ENCODE assay signal across 9 cellular contexts in the genomic region with DNA sequence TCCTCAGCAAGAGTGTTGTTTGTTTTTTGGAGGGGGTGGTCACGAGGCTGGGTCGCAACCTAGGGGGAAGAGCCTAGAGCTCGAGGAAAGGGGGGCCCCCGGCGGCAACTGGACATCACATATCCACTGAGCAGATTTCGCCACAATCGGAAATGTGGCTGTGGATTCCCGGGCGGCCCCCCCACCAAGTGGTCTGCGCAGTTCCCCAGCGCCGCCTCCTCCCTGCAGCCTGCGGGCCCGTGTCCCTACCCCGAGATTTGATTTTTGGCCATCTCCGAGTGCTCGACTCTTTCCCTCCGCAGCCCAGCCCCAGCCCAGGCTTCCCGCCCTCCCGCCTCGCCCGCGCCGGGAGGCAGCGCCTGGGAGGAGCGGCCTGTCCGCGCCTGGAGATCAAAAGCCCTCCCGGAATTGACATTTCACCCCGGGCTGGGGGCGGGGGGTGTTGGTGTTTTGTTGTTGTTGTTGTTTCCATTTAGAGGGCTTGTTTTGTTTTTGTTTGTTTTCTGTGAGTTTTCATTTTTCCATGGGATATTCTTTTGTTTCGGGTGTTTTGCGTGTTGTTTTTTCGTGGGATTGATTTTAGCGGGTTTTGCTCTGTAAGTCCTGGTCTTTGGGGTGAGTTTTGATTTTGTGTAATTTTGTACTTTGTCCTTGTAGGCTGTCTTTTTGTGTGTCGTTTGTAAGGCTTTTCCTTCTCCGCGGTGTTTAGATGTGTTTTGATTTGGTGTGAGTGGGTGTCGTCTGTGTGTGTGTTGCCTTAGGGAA. TPM values are rescaled to one million over a fixed set of nuclear protein-coding genes. Genes with fewer than 3 reads are reported as not detected.
DNase-seq lines count a peak whose midpoint lies in the region; ATAC-seq and TF ChIP-seq lines count a peak whose summit lies in the region.
"Had no signal": no experiment of that assay in that cellular context is flagged by ENCODE, and none has a peak within 500 bp of the region (broad histone marks: within the 10 kb centered on the region; RNA-seq: fewer than 3 reads in every experiment).

No MANE protein-coding gene starts in this region.

- peak overlapping the region; percentile 23 for H3K27ac Mint-ChIP-seq in CD8-positive, alpha-beta T cell

- POLR2A ChIA-PET in CD8-positive, alpha-beta T cell (lab: Charles Lee), result no interaction called here

- peak overlapping the region; percentile 83 for H3K4me2 ChIP-seq in mesendoderm (ENCODE audit: low read length)

- no peak overlapping the region for H3K4ac ChIP-seq in mesendoderm (ENCODE audit: low read depth, low read length)

- CTCF ChIA-PET in CD8-positive, alpha-beta T cell (lab: Charles Lee), result no interaction called here

- peaks cover 2% of the 10 kb centered on the region for H3K9me3 Mint-ChIP-seq in CD8-positive, alpha-beta T cell
- no peaks in the 10 kb centered on the region for H3K9me3 Mint-ChIP-seq in activated T-cell treated with anti-CD3 and anti-CD28 coated beads, Interleukin-2, amount 50 U/mL, for 4 hours

- H3K79me1 ChIP-seq in mesendoderm (ENCODE audit: low read length), result no peaks in the 10 kb centered on the region

- no peak overlapping the region for H4K8ac ChIP-seq in mesendoderm (ENCODE audit: low read depth, low read length)

- H3K4me1 Mint-ChIP-seq in CD8-positive, alpha-beta T cell (ENCODE audit: low read depth), result peaks cover 36% of the 10 kb centered on the region
- H3K4me1 Mint-ChIP-seq in activated T-cell treated with anti-CD3 and anti-CD28 coated beads, Interleukin-2, amount 50 U/mL, for 4 hours (ENCODE audit: low read depth), result peaks cover 39% of the 10 kb centered on the region

- DNase-seq in CD8-positive, alpha-beta T cell, result no peak
- DNase-seq in GM20000 (ENCODE audit: low spot score) (peak; percentile 51), mesendoderm (peak; percentile 62), OCI-M2 (lab: John Stamatoyannopoulos, UW; ENCODE audit: unreplicated experiment) (no peak)
- no peak for DNase-seq in activated T-cell treated with anti-CD3 and anti-CD28 coated beads, Interleukin-2, amount 50 U/mL, for 4 hours
- DNase-seq: NCI-H2171 treated with DMSO at 0.1 percent for 48 hours had no signal

- H3K36me3 Mint-ChIP-seq in CD8-positive, alpha-beta T cell, result peaks cover 2% of the 10 kb centered on the region
- peaks cover 7% of the 10 kb centered on the region for H3K36me3 Mint-ChIP-seq in activated T-cell treated with anti-CD3 and anti-CD28 coated beads, Interleukin-2, amount 50 U/mL, for 4 hours (ENCODE audit: insufficient read depth)

- no peak overlapping the region for H3K27ac ChIP-seq in CD8-positive, alpha-beta T cell (ENCODE audit: low read depth, low read length)
- H3K27ac ChIP-seq in mesendoderm (ENCODE audit: low read depth, low read length), result no peak overlapping the region

- no CpG with 5 or more reads among the region's 39 CpGs for WGBS in mesendoderm (ENCODE audit: extremely low coverage, insufficient coverage, low lambda C conversion rate)

- no peak for ATAC-seq in CD8-positive, alpha-beta T cell
- ATAC-seq in activated T-cell treated with anti-CD3 and anti-CD28 coated beads, Interleukin-2, amount 50 U/mL, for 4 hours, result no peak
- ATAC-seq in HG02885 (IDR thresholded peaks at IDR 0.05; ENCODE audit: poor library complexity, unreplicated experiment) (no peak), GM18519 (IDR thresholded peaks at IDR 0.05; ENCODE audit: low FRiP score, unreplicated experiment) (no peak), HG02884 (IDR thresholded peaks at IDR 0.05; ENCODE audit: unreplicated experiment) (no peak)

- peaks cover 48% of the 10 kb centered on the region for H3K4me1 ChIP-seq in CD8-positive, alpha-beta T cell (ENCODE audit: insufficient read depth, low read length)
- peaks cover 2% of the 10 kb centered on the region for H3K4me1 ChIP-seq in mesendoderm (ENCODE audit: control insufficient read depth, low read depth, low read length)

- no peaks in the 10 kb centered on the region for H3K79me2 ChIP-seq in mesendoderm (ENCODE audit: control insufficient read depth, insufficient read depth, low read length)

- H2AK5ac ChIP-seq in mesendoderm (ENCODE audit: low read length), result no peak overlapping the region

- TF ChIP-seq CTCF in CD8-positive, alpha-beta T cell (IDR thresholded peaks at IDR 0.05), result no peak
- TF ChIP-seq CTCF in GM20000 (IDR thresholded peaks at IDR 0.05; ENCODE audit: extremely low read depth, missing control alignments), result no peak

- H2BK5ac ChIP-seq in mesendoderm (ENCODE audit: low read length), result no peak overlapping the region

- no peak overlapping the region for H3K18ac ChIP-seq in mesendoderm (ENCODE audit: low read length)

- peaks cover 65% of the 10 kb centered on the region for H3K27me3 ChIP-seq in CD8-positive, alpha-beta T cell (ENCODE audit: insufficient read depth, low read length)
- H3K27me3 ChIP-seq in mesendoderm (ENCODE audit: insufficient read depth, low read length, poor library complexity), result peaks cover 51% of the 10 kb centered on the region

- no peak overlapping the region for H3K23ac ChIP-seq in mesendoderm (ENCODE audit: low read length)

- H4K5ac ChIP-seq in mesendoderm (ENCODE audit: low read length), result no peak overlapping the region

- H2BK120ac ChIP-seq in mesendoderm (ENCODE audit: low read depth, low read length), result no peak overlapping the region

- no peaks in the 10 kb centered on the region for H3K9me3 ChIP-seq in CD8-positive, alpha-beta T cell (ENCODE audit: low read length)

- H2BK15ac ChIP-seq in mesendoderm (replicated peaks; ENCODE audit: low read depth), result no peak overlapping the region

- peak overlapping the region; percentile 91 for H3K4me3 Mint-ChIP-seq in CD8-positive, alpha-beta T cell
- H3K4me3 Mint-ChIP-seq in activated T-cell treated with anti-CD3 and anti-CD28 coated beads, Interleukin-2, amount 50 U/mL, for 4 hours, result peak overlapping the region; percentile 86

- no peaks in the 10 kb centered on the region for H3K36me3 ChIP-seq in CD8-positive, alpha-beta T cell (ENCODE audit: insufficient read depth, low read length)
- H3K36me3 ChIP-seq in mesendoderm (ENCODE audit: control insufficient read depth, insufficient read depth, low read length), result no peaks in the 10 kb centered on the region

- peaks cover 83% of the 10 kb centered on the region for H3K27me3 Mint-ChIP-seq in CD8-positive, alpha-beta T cell (ENCODE audit: low read depth)
- H3K27me3 Mint-ChIP-seq in activated T-cell treated with anti-CD3 and anti-CD28 coated beads, Interleukin-2, amount 50 U/mL, for 4 hours (ENCODE audit: low read depth), result peaks cover 91% of the 10 kb centered on the region

- intact Hi-C loops in CD8-positive, alpha-beta T cell (cut with DNase I, micrococcal nuclease), result loop anchor here (1.0 to 2.0 kb wide), 2 partner anchors 8 to 43 kb away; no protein-coding TSS in a partner anchor

- peak overlapping the region; percentile 71 for H3K56ac ChIP-seq in mesendoderm (ENCODE audit: low read length)

- no peak overlapping the region for H3K4me3 ChIP-seq in CD8-positive, alpha-beta T cell (ENCODE audit: low read depth, low read length)
- H3K4me3 ChIP-seq in mesendoderm (ENCODE audit: low read length), result peak overlapping the region; percentile 3

- H3K9ac ChIP-seq in mesendoderm (ENCODE audit: low read length), result peak overlapping the region; percentile 45

RNA-seq across cellular contexts. Expression of a gene that starts 1.6 kb away (rescaled TPM):
- total RNA-seq in CD8-positive, alpha-beta T cell, result 1 to 10 TPM; 1.9 to 2.3 TPM
- 1 to 10 TPM; 1.2 to 8.6 (median 1.7) TPM for total RNA-seq in activated T-cell treated with anti-CD3 and anti-CD28 coated beads, Interleukin-2, amount 50 U/mL, for 4 hours
- 0.06 TPM for polyA plus RNA-seq in mesendoderm (2013, experiment 1 of 2)
- polyA plus RNA-seq in mesendoderm (2013, experiment 2 of 2), result 0.08 TPM

Comparison
In these comparisons a context has a peak if more than half of its experiments do, and no peak if none do; other contexts are left out.
1. DNase-seq: peak in GM20000 (single experiment) and mesendoderm (single experiment); none in CD8-positive, alpha-beta T cell (0 of 7), activated T-cell treated with anti-CD3 and anti-CD28 coated beads, Interleukin-2, amount 50 U/mL, for 4 hours (single experiment) and OCI-M2 (single experiment).